ENCODE assay signal across 25 cellular contexts in genomic region chr17:82740906-82741759, GRCh38. TPM values are rescaled to one million over a fixed set of nuclear protein-coding genes. Genes with fewer than 3 reads are reported as not detected.
DNase-seq lines count a peak whose midpoint lies in the region; ATAC-seq, FAIRE-seq and TF ChIP-seq lines count a peak whose summit lies in the region.
"Had no signal": no experiment of that assay in that cellular context is flagged by ENCODE, and none has a peak within 500 bp of the region (broad histone marks: within the 10 kb centered on the region; RNA-seq: fewer than 3 reads in every experiment).

No MANE protein-coding gene starts in this region.

- H3K4me1 ChIP-seq in GM12878 (ENCODE audit: control insufficient read depth, insufficient read depth, low read length): no peaks in the 10 kb centered on the region
- H3K4me1 ChIP-seq: A549; BLaER1 treated with 17β-estradiol and CSF1 and Interleukin-3, amounts not matched to agents 10 nM and 100 nM had no signal

- TF ChIP-seq EP300 in GM12878 (IDR thresholded peaks at IDR 0.05; ENCODE audit: borderline replicate concordance in 1 of 2, control insufficient read depth in 1 of 2, low read depth in 2 of 2, low read length in 2 of 2): no peak

- DNase-seq in NCI-H2227 (lab: John Stamatoyannopoulos, UW; ENCODE audit: unreplicated experiment) (peak; percentile 44), NCI-H2227 treated with DMSO at 0.1 percent for 48 hours (lab: John Stamatoyannopoulos, UW) (no peak), GM12878 (ENCODE audit: low read depth, low spot score) (no peak), fibroblast of villous mesenchyme (ENCODE audit: low read depth) (peak; percentile 18), HFFc6 (no peak), DMS79 (lab: John Stamatoyannopoulos, UW) (no peak)
- DNase-seq in activated naive CD8-positive, alpha-beta T cell treated with anti-CD3 and anti-CD28 coated beads, Interleukin-2, amount 50 U/mL, for 24 hours: no peak
- no peak for DNase-seq in natural killer cell treated with Interleukin-12 subunit alpha and Interleukin-12 subunit beta and Interleukin-15 and Interleukin-18, amount 100 ng/mL, for 72 hours (ENCODE audit: low spot score)
- DNase-seq: activated CD4-positive, alpha-beta T cell treated with anti-CD3 and anti-CD28 coated beads for 4 hours; activated naive CD4-positive, alpha-beta T cell treated with anti-CD3 and anti-CD28 coated beads for 36 hours; activated T-cell treated with anti-CD3 and anti-CD28 coated beads, Interleukin-2, amount 50 U/mL, for 72 hours; aorta; central memory CD4-positive, alpha-beta T cell; H7; KBM-7; NCI-H1694; NCI-H226; NCI-H774 had no signal

- FAIRE-seq in GM12878 (lab: Jason Lieb, UNC): no peak
- FAIRE-seq: A549, keratinocyte, RCC 7860 had no signal

- H3K4me2 ChIP-seq in GM12878 (ENCODE audit: control insufficient read depth, insufficient read depth): no peak overlapping the region
- H3K4me2 ChIP-seq: A549; BLaER1 treated with 17β-estradiol and CSF1 and Interleukin-3, amounts not matched to agents 10 nM and 100 nM; smooth muscle cell had no signal

- no peaks in the 10 kb centered on the region for H3K27me3 ChIP-seq in GM12878 (replicated peaks in 1 of 2; ENCODE audit: control insufficient read depth in 2 of 2, insufficient read depth in 2 of 2, low read length in 1 of 2)
- H3K27me3 ChIP-seq: esophagus muscularis mucosa had no signal

- H3K4me3 Mint-ChIP-seq in activated naive CD8-positive, alpha-beta T cell treated with anti-CD3 and anti-CD28 coated beads, Interleukin-2, amount 50 U/mL, for 24 hours: no peak overlapping the region
- no peak overlapping the region for H3K4me3 Mint-ChIP-seq in natural killer cell treated with Interleukin-12 subunit alpha and Interleukin-12 subunit beta and Interleukin-15 and Interleukin-18, amount 100 ng/mL, for 72 hours
- H3K4me3 Mint-ChIP-seq in HFFc6: no peak overlapping the region
- H3K4me3 Mint-ChIP-seq: activated naive CD4-positive, alpha-beta T cell treated with anti-CD3 and anti-CD28 coated beads for 36 hours; activated T-cell treated with anti-CD3 and anti-CD28 coated beads, Interleukin-2, amount 50 U/mL, for 72 hours; stimulated activated memory B cell treated with anti-CD40 and anti-IgM and Interleukin-4, amounts not matched to agents 10 μg/mL and 1 μg/mL and 100 μg/mL, for 72 hours had no signal

- no peaks in the 10 kb centered on the region for H3K36me3 ChIP-seq in GM12878 (ENCODE audit: control insufficient read depth in 2 of 2, insufficient read depth in 2 of 2, low read length in 1 of 2)

- TF ChIP-seq CTCF in GM12878 (IDR thresholded peaks at IDR 0.05 in 2 of 3, conservative IDR thresholded peaks at IDR 0.05 in 1 of 3; ENCODE audit: control insufficient read depth in 2 of 3, extremely low read depth in 1 of 3, insufficient read depth in 1 of 3, low read depth in 3 of 3, low read length in 3 of 3): no peak
- TF ChIP-seq CTCF in fibroblast of villous mesenchyme (IDR thresholded peaks at IDR 0.05; ENCODE audit: insufficient read depth, low read depth, low read length): no peak
- TF ChIP-seq CTCF in HFFc6 (IDR thresholded peaks at IDR 0.05): no peak

- no TSS peak for BruUV-seq in GM12878 (replicated peaks; lab: Mats Ljungman, UMichigan)

- peaks cover 2% of the 10 kb centered on the region for H3K4me1 Mint-ChIP-seq in activated naive CD8-positive, alpha-beta T cell treated with anti-CD3 and anti-CD28 coated beads, Interleukin-2, amount 50 U/mL, for 24 hours
- H3K4me1 Mint-ChIP-seq in natural killer cell treated with Interleukin-12 subunit alpha and Interleukin-12 subunit beta and Interleukin-15 and Interleukin-18, amount 100 ng/mL, for 72 hours (ENCODE audit: low read depth in 2 of 2): no peaks in the 10 kb centered on the region
- no peaks in the 10 kb centered on the region for H3K4me1 Mint-ChIP-seq in HFFc6 (ENCODE audit: low read depth)
- H3K4me1 Mint-ChIP-seq: stimulated activated memory B cell treated with anti-CD40 and anti-IgM and Interleukin-4, amounts not matched to agents 10 μg/mL and 1 μg/mL and 100 μg/mL, for 72 hours had no signal

- H4K20me1 ChIP-seq in GM12878 (ENCODE audit: control insufficient read depth, insufficient read depth): no peaks in the 10 kb centered on the region

- H3K4me3 ChIP-seq in GM12878 (no peak overlapping the region), fibroblast of villous mesenchyme (ENCODE audit: low read depth, low read length) (no peak overlapping the region)
- H3K4me3 ChIP-seq: A549, esophagus muscularis mucosa, smooth muscle cell had no signal

- no peak overlapping the region for H2AFZ ChIP-seq in GM12878 (ENCODE audit: control insufficient read depth, low read depth, low read length)

- SMC1A ChIA-PET in GM12878 (lab: Charles Lee; ENCODE audit: uncharacterized antibody, unreplicated experiment): interaction anchor here (1.3 kb wide), 1 partner anchor 29 kb away, joined by 4 read pairs; no protein-coding TSS in a partner anchor

- no peak for ATAC-seq in GM12878
- ATAC-seq in activated naive CD8-positive, alpha-beta T cell treated with anti-CD3 and anti-CD28 coated beads, Interleukin-2, amount 50 U/mL, for 24 hours: no peak
- ATAC-seq in natural killer cell treated with Interleukin-12 subunit alpha and Interleukin-12 subunit beta and Interleukin-15 and Interleukin-18, amount 100 ng/mL, for 72 hours: no peak
- ATAC-seq: A549; activated T-cell treated with anti-CD3 and anti-CD28 coated beads, Interleukin-2, amount 50 U/mL, for 72 hours; stimulated activated memory B cell treated with anti-CD40 and anti-IgM and Interleukin-4, amounts not matched to agents 10 μg/mL and 1 μg/mL and 100 μg/mL, for 72 hours had no signal

- intact Hi-C loops in GM12878 (cut with micrococcal nuclease; ENCODE audit: unreplicated experiment): no loop called here

- no peak overlapping the region for H3K27ac Mint-ChIP-seq in activated naive CD8-positive, alpha-beta T cell treated with anti-CD3 and anti-CD28 coated beads, Interleukin-2, amount 50 U/mL, for 24 hours
- no peak overlapping the region for H3K27ac Mint-ChIP-seq in natural killer cell treated with Interleukin-12 subunit alpha and Interleukin-12 subunit beta and Interleukin-15 and Interleukin-18, amount 100 ng/mL, for 72 hours
- H3K27ac Mint-ChIP-seq in HFFc6: no peak overlapping the region
- H3K27ac Mint-ChIP-seq: activated naive CD4-positive, alpha-beta T cell treated with anti-CD3 and anti-CD28 coated beads for 36 hours; activated T-cell treated with anti-CD3 and anti-CD28 coated beads, Interleukin-2, amount 50 U/mL, for 72 hours; stimulated activated memory B cell treated with anti-CD40 and anti-IgM and Interleukin-4, amounts not matched to agents 10 μg/mL and 1 μg/mL and 100 μg/mL, for 72 hours had no signal

- H3K27ac ChIP-seq in GM12878 (ENCODE audit: control insufficient read depth, insufficient read depth): no peak overlapping the region
- H3K27ac ChIP-seq: A549; BLaER1 treated with 17β-estradiol and CSF1 and Interleukin-3, amounts not matched to agents 10 nM and 100 nM; esophagus muscularis mucosa had no signal

- peaks cover 21% of the 10 kb centered on the region for H3K36me3 Mint-ChIP-seq in activated naive CD8-positive, alpha-beta T cell treated with anti-CD3 and anti-CD28 coated beads, Interleukin-2, amount 50 U/mL, for 24 hours (ENCODE audit: low read depth)
- peaks cover 20% of the 10 kb centered on the region for H3K36me3 Mint-ChIP-seq in natural killer cell treated with Interleukin-12 subunit alpha and Interleukin-12 subunit beta and Interleukin-15 and Interleukin-18, amount 100 ng/mL, for 72 hours
- H3K36me3 Mint-ChIP-seq in HFFc6 (ENCODE audit: low read depth): peaks cover 27% of the 10 kb centered on the region

- WGBS in GM12878 (ENCODE audit: insufficient coverage, insufficient replicate concordance, low lambda C conversion rate, missing lambda C conversion rate): 78% methylated on average over 10 of the region's 10 CpGs

- H3K9me3 ChIP-seq in GM12878 (replicated peaks; ENCODE audit: control insufficient read depth, insufficient read depth, low read length): peaks cover 9% of the 10 kb centered on the region; the same call in 2 of the 3 replicates

- in situ Hi-C loops in GM12878 (cut with MboI): loop anchor here (10.0 kb wide), 1 partner anchor 86 kb away; no protein-coding TSS in a partner anchor

- peaks cover 9% of the 10 kb centered on the region for H3K9me3 Mint-ChIP-seq in activated naive CD8-positive, alpha-beta T cell treated with anti-CD3 and anti-CD28 coated beads, Interleukin-2, amount 50 U/mL, for 24 hours
- no peaks in the 10 kb centered on the region for H3K9me3 Mint-ChIP-seq in natural killer cell treated with Interleukin-12 subunit alpha and Interleukin-12 subunit beta and Interleukin-15 and Interleukin-18, amount 100 ng/mL, for 72 hours
- H3K9me3 Mint-ChIP-seq in HFFc6: peaks cover 26% of the 10 kb centered on the region

- TF ChIP-seq RAD21 in GM12878 (IDR thresholded peaks at IDR 0.05; ENCODE audit: insufficient read depth, low read depth, low read length): no peak

- H3K9ac ChIP-seq in GM12878 (ENCODE audit: control insufficient read depth, insufficient read depth, low read length): no peak overlapping the region
- H3K9ac ChIP-seq: BLaER1 treated with 17β-estradiol and CSF1 and Interleukin-3, amounts not matched to agents 10 nM and 100 nM had no signal

- CTCF ChIA-PET in GM12878 (lab: Yijun Ruan, JAX): interaction anchor here (0.6 kb wide), 1 partner anchor 398 kb away, joined by 3 read pairs; no protein-coding TSS in a partner anchor

- POLR2A ChIA-PET in GM12878 (lab: Charles Lee): interaction anchor here (0.6 kb wide), 1 partner anchor 9 kb away, joined by 5 read pairs; no protein-coding TSS in a partner anchor

- TF ChIP-seq POLR2A in GM12878 (IDR thresholded peaks at IDR 0.05; ENCODE audit: low read depth, low read length): no peak

- peaks cover under 1% of the 10 kb centered on the region for H3K27me3 Mint-ChIP-seq in activated naive CD8-positive, alpha-beta T cell treated with anti-CD3 and anti-CD28 coated beads, Interleukin-2, amount 50 U/mL, for 24 hours
- no peaks in the 10 kb centered on the region for H3K27me3 Mint-ChIP-seq in natural killer cell treated with Interleukin-12 subunit alpha and Interleukin-12 subunit beta and Interleukin-15 and Interleukin-18, amount 100 ng/mL, for 72 hours
- H3K27me3 Mint-ChIP-seq in HFFc6 (ENCODE audit: insufficient read depth): peaks cover 2% of the 10 kb centered on the region

- RAD21 ChIA-PET in GM12878 (lab: Charles Lee; ENCODE audit: unreplicated experiment): no interaction called here

- no peaks in the 10 kb centered on the region for H3K79me2 ChIP-seq in GM12878 (ENCODE audit: control insufficient read depth, insufficient read depth, low read length)

RNA-seq across cellular contexts. Expression of gene FN3K, which starts 5.7 kb away (rescaled TPM):
- total RNA-seq in GM12878 (2013; cell fraction: nucleolus; rRNA removed): 0.90 and 1.1 TPM in 2 replicates
- total RNA-seq in GM12878 (2014; rRNA removed) (0.51 TPM in 1 of 2 replicates, not detected in the other), GM12878 (2014; rRNA removed; fragmentation: Illumina TruSeq; extraction: Trizol) (not detected in 2 replicates), GM12878 (2021) (0.58 TPM in 1 of 2 replicates, not detected in the other), fibroblast of villous mesenchyme (2.2 and 2.9 TPM in 2 replicates)
- 0.50 TPM for polyA plus RNA-seq in GM12878 (2011; ENCODE audit: low read depth)
- polyA plus RNA-seq in GM12878 (2011; rRNA removed) (0.08 and 0.17 TPM in 2 replicates), GM12878 (2014; fragmentation: Illumina TruSeq; extraction: Trizol) (not detected in 2 replicates), GM12878 (2014; fragmentation: Nextera tagmentation; extraction: Ambion mirVana) (not detected), GM12878 (2014; rRNA removed) (0.14 and 0.17 TPM in 2 replicates), GM12878 (2016; fragmentation: Nextera tagmentation; extraction: Ambion mirVana) (not detected)
- polyA plus RNA-seq in GM12878 (2011; cell fraction: cytosol; rRNA removed): 0.05 TPM in 1 of 2 replicates, not detected in the other
- 0.37 and 0.57 TPM in 2 replicates for polyA plus RNA-seq in GM12878 (2011; cell fraction: nucleus; rRNA removed)
- polyA plus RNA-seq in GM12878 (2012): 1.0 and 1.1 TPM in 2 replicates
- not detected in 2 replicates for polyA minus RNA-seq in GM12878 (2011; rRNA and poly(A)+ RNA removed)
- not detected in 2 replicates for polyA minus RNA-seq in GM12878 (2011; cell fraction: cytosol; rRNA and poly(A)+ RNA removed)
- not detected in 2 replicates for polyA minus RNA-seq in GM12878 (2011; cell fraction: nucleus; rRNA and poly(A)+ RNA removed)
- total RNA-seq in natural killer cell treated with Interleukin-12 subunit alpha and Interleukin-12 subunit beta and Interleukin-15 and Interleukin-18, amount 100 ng/mL, for 72 hours: 1 to 10 TPM; 1.6 TPM
- 1 to 10 TPM in 5 of 6 experiments, under 1 TPM in 1; 0.96 to 2.9 (median 1.6) TPM for total RNA-seq in HFFc6 (2021; fragmentation: NEBNext Ultra II Directional; extraction: Animal tissue kit (Norgen Biotek cat#: 25700))

RNA-seq across cellular contexts. Expression of gene TBCD, which starts 10.7 kb away (rescaled TPM):
- total RNA-seq in GM12878 (2013; cell fraction: nucleolus; rRNA removed): 201 and 218 TPM in 2 replicates
- total RNA-seq in GM12878 (2014; rRNA removed) (54.4 and 58.2 TPM in 2 replicates), GM12878 (2014; rRNA removed; fragmentation: Illumina TruSeq; extraction: Trizol) (27.2 and 38.6 TPM in 2 replicates), GM12878 (2021) (96.3 and 114 TPM in 2 replicates), fibroblast of villous mesenchyme (22.5 and 29.6 TPM in 2 replicates)
- polyA plus RNA-seq in GM12878 (2011; ENCODE audit: low read depth): 53.6 TPM
- polyA plus RNA-seq in GM12878 (2011; rRNA removed) (36.7 and 61.0 TPM in 2 replicates), GM12878 (2014; fragmentation: Illumina TruSeq; extraction: Trizol) (12.2 and 35.6 TPM in 2 replicates), GM12878 (2014; fragmentation: Nextera tagmentation; extraction: Ambion mirVana) (10 to 100 TPM; 10.3 to 19.3 TPM), GM12878 (2014; rRNA removed) (46.6 and 66.7 TPM in 2 replicates), GM12878 (2016; fragmentation: Nextera tagmentation; extraction: Ambion mirVana) (10 to 100 TPM; 72.9 to 83.5 TPM)
- polyA plus RNA-seq in GM12878 (2011; cell fraction: cytosol; rRNA removed): 93.6 and 116 TPM in 2 replicates
- 456 and 506 TPM in 2 replicates for polyA plus RNA-seq in GM12878 (2011; cell fraction: nucleus; rRNA removed)
- polyA plus RNA-seq in GM12878 (2012): 78.2 and 97.0 TPM in 2 replicates
- polyA minus RNA-seq in GM12878 (2011; rRNA and poly(A)+ RNA removed): 128 and 173 TPM in 2 replicates
- 71.3 and 78.0 TPM in 2 replicates for polyA minus RNA-seq in GM12878 (2011; cell fraction: cytosol; rRNA and poly(A)+ RNA removed)
- polyA minus RNA-seq in GM12878 (2011; cell fraction: nucleus; rRNA and poly(A)+ RNA removed): 90.2 and 122 TPM in 2 replicates
- total RNA-seq in natural killer cell treated with Interleukin-12 subunit alpha and Interleukin-12 subunit beta and Interleukin-15 and Interleukin-18, amount 100 ng/mL, for 72 hours: 100 to 1,000 TPM in 1 of 2 donors, 10 to 100 TPM in 1; 66.5 to 166 TPM
- total RNA-seq in HFFc6 (2021; fragmentation: NEBNext Ultra II Directional; extraction: Animal tissue kit (Norgen Biotek cat#: 25700)): 10 to 100 TPM; 47.3 to 67.6 (median 62.5) TPM

RNA-seq across cellular contexts. Expression of gene FN3KRP, which starts 24.6 kb away (rescaled TPM):
- total RNA-seq in GM12878 (2013; cell fraction: nucleolus; rRNA removed): 10.7 and 15.8 TPM in 2 replicates
- 23.3 and 23.8 TPM in 2 replicates for total RNA-seq in GM12878 (2014; rRNA removed)
- 21.5 and 22.6 TPM in 2 replicates for total RNA-seq in GM12878 (2014; rRNA removed; fragmentation: Illumina TruSeq; extraction: Trizol)
- 29.5 and 30.9 TPM in 2 replicates for total RNA-seq in GM12878 (2021)
- polyA plus RNA-seq in GM12878 (2011; ENCODE audit: low read depth): 40.2 TPM
- polyA plus RNA-seq in GM12878 (2011; rRNA removed): 15.9 and 24.8 TPM in 2 replicates
- polyA plus RNA-seq in GM12878 (2011; cell fraction: cytosol; rRNA removed): 21.4 and 23.7 TPM in 2 replicates
- 21.1 and 27.5 TPM in 2 replicates for polyA plus RNA-seq in GM12878 (2011; cell fraction: nucleus; rRNA removed)
- polyA plus RNA-seq in GM12878 (2012): 31.4 and 42.8 TPM in 2 replicates
- polyA plus RNA-seq in GM12878 (2014; fragmentation: Illumina TruSeq; extraction: Trizol): 27.2 and 29.2 TPM in 2 replicates
- 1 to 10 TPM; 1.8 to 6.3 TPM for polyA plus RNA-seq in GM12878 (2014; fragmentation: Nextera tagmentation; extraction: Ambion mirVana)
- polyA plus RNA-seq in GM12878 (2014; rRNA removed): 27.3 and 28.1 TPM in 2 replicates
- polyA plus RNA-seq in GM12878 (2016; fragmentation: Nextera tagmentation; extraction: Ambion mirVana): 10 to 100 TPM; 47.5 to 50.5 TPM
- 8.9 and 13.3 TPM in 2 replicates for polyA minus RNA-seq in GM12878 (2011; rRNA and poly(A)+ RNA removed)
- polyA minus RNA-seq in GM12878 (2011; cell fraction: cytosol; rRNA and poly(A)+ RNA removed): 8.2 and 8.5 TPM in 2 replicates
- 3.1 and 7.4 TPM in 2 replicates for polyA minus RNA-seq in GM12878 (2011; cell fraction: nucleus; rRNA and poly(A)+ RNA removed)
- total RNA-seq in fibroblast of villous mesenchyme: 11.2 and 12.2 TPM in 2 replicates
- total RNA-seq in natural killer cell treated with Interleukin-12 subunit alpha and Interleukin-12 subunit beta and Interleukin-15 and Interleukin-18, amount 100 ng/mL, for 72 hours: 10 to 100 TPM; 29.4 to 48.4 TPM
- 10 to 100 TPM; 27.7 to 36.3 (median 33.7) TPM for total RNA-seq in HFFc6 (2021; fragmentation: NEBNext Ultra II Directional; extraction: Animal tissue kit (Norgen Biotek cat#: 25700))

RNA-seq across cellular contexts. Expression of gene RAB40B, which starts 42.6 kb away (rescaled TPM):
- total RNA-seq in GM12878 (2013; cell fraction: nucleolus; rRNA removed): 4.1 and 4.6 TPM in 2 replicates
- total RNA-seq in GM12878 (2014; rRNA removed): 0.65 and 2.3 TPM in 2 replicates
- 0.36 and 0.41 TPM in 2 replicates for total RNA-seq in GM12878 (2014; rRNA removed; fragmentation: Illumina TruSeq; extraction: Trizol)
- total RNA-seq in GM12878 (2021): 1.6 and 1.9 TPM in 2 replicates
- 1.0 TPM for polyA plus RNA-seq in GM12878 (2011; ENCODE audit: low read depth)
- polyA plus RNA-seq in GM12878 (2011; rRNA removed): 0.98 and 1.2 TPM in 2 replicates
- polyA plus RNA-seq in GM12878 (2011; cell fraction: cytosol; rRNA removed): 1.8 TPM in 2 replicates
- polyA plus RNA-seq in GM12878 (2011; cell fraction: nucleus; rRNA removed): 2.9 and 3.5 TPM in 2 replicates
- 3.5 and 6.7 TPM in 2 replicates for polyA plus RNA-seq in GM12878 (2012)
- polyA plus RNA-seq in GM12878 (2014; fragmentation: Illumina TruSeq; extraction: Trizol): 0.11 and 0.94 TPM in 2 replicates
- under 1 TPM; 0.06 to 0.42 TPM for polyA plus RNA-seq in GM12878 (2014; fragmentation: Nextera tagmentation; extraction: Ambion mirVana)
- 2.4 and 3.2 TPM in 2 replicates for polyA plus RNA-seq in GM12878 (2014; rRNA removed)
- polyA plus RNA-seq in GM12878 (2016; fragmentation: Nextera tagmentation; extraction: Ambion mirVana): 1 to 10 TPM; 2.4 to 2.8 TPM
- polyA minus RNA-seq in GM12878 (2011; rRNA and poly(A)+ RNA removed): 0.44 and 1.5 TPM in 2 replicates
- polyA minus RNA-seq in GM12878 (2011; cell fraction: cytosol; rRNA and poly(A)+ RNA removed): not detected in 2 replicates
- 0.36 and 0.86 TPM in 2 replicates for polyA minus RNA-seq in GM12878 (2011; cell fraction: nucleus; rRNA and poly(A)+ RNA removed)
- total RNA-seq in fibroblast of villous mesenchyme: 3.9 and 7.3 TPM in 2 replicates
- 1 to 10 TPM; 1.1 to 1.2 TPM for total RNA-seq in natural killer cell treated with Interleukin-12 subunit alpha and Interleukin-12 subunit beta and Interleukin-15 and Interleukin-18, amount 100 ng/mL, for 72 hours
- 10 to 100 TPM in 2 of 6 experiments, 1 to 10 TPM in 4; 8.0 to 14.8 (median 9.3) TPM for total RNA-seq in HFFc6 (2021; fragmentation: NEBNext Ultra II Directional; extraction: Animal tissue kit (Norgen Biotek cat#: 25700))

Comparison
In these comparisons a context has a peak if more than half of its experiments do, and no peak if none do; other contexts are left out.
1. DNase-seq: peak in NCI-H2227 (single experiment) and fibroblast of villous mesenchyme (single experiment); none in NCI-H2227 treated with DMSO at 0.1 percent for 48 hours (single experiment), GM12878 (single experiment), activated naive CD8-positive, alpha-beta T cell treated with anti-CD3 and anti-CD28 coated beads, Interleukin-2, amount 50 U/mL, for 24 hours (single experiment), natural killer cell treated with Interleukin-12 subunit alpha and Interleukin-12 subunit beta and Interleukin-15 and Interleukin-18, amount 100 ng/mL, for 72 hours (single experiment), HFFc6 (single experiment) and DMS79 (single experiment).